ENCODE assay signal across 18 cellular contexts in genomic region chr1:84907095-84907827, GRCh38. TPM values are rescaled to one million over a fixed set of nuclear protein-coding genes. Genes with fewer than 3 reads are reported as not detected.
DNase-seq lines count a peak whose midpoint lies in the region; TF ChIP-seq lines count a peak whose summit lies in the region.
"Had no signal": no experiment of that assay in that cellular context is flagged by ENCODE, and none has a peak within 500 bp of the region (broad histone marks: within the 10 kb centered on the region; RNA-seq: fewer than 3 reads in every experiment).

No MANE protein-coding gene starts in this region.

- TF ChIP-seq POLR2A in adrenal gland (IDR thresholded peaks at IDR 0.05): no peak

- H3K36me3 Mint-ChIP-seq in endodermal cell (ENCODE audit: low read depth) (no peaks in the 10 kb centered on the region), neural progenitor cell (no peaks in the 10 kb centered on the region), CD14-positive monocyte (no peaks in the 10 kb centered on the region)

- in situ Hi-C loops in GM23248 (cut with MboI): no loop called here

- H3K4me1 Mint-ChIP-seq in endodermal cell (peaks cover 6% of the 10 kb centered on the region), neural progenitor cell (no peaks in the 10 kb centered on the region), CD14-positive monocyte (peaks cover 1% of the 10 kb centered on the region)
- H3K4me1 Mint-ChIP-seq: naive B cell had no signal

- H3K9me3 Mint-ChIP-seq in endodermal cell (peaks cover 5% of the 10 kb centered on the region), neural progenitor cell (peaks cover under 1% of the 10 kb centered on the region), CD14-positive monocyte (peaks cover under 1 to 8% (median 5%) of the 10 kb centered on the region in 7 donors)

- H4K20me1 ChIP-seq in GM23248 (ENCODE audit: insufficient read depth) (no peaks in the 10 kb centered on the region), neural progenitor cell (ENCODE audit: low read depth) (no peaks in the 10 kb centered on the region)
- H4K20me1 ChIP-seq: BLaER1 treated with 17β-estradiol and CSF1 and Interleukin-3, amounts not matched to agents 10 nM and 100 nM had no signal

- H3K79me2 ChIP-seq in GM23248 (ENCODE audit: insufficient read depth) (no peaks in the 10 kb centered on the region), neural progenitor cell (ENCODE audit: low read depth) (no peaks in the 10 kb centered on the region)

- no peaks in the 10 kb centered on the region for H3K27me3 Mint-ChIP-seq in endodermal cell (ENCODE audit: insufficient read depth)
- H3K27me3 Mint-ChIP-seq in neural progenitor cell (ENCODE audit: insufficient read depth, low read depth): no peaks in the 10 kb centered on the region
- H3K27me3 Mint-ChIP-seq in CD14-positive monocyte (ENCODE audit: low read depth in 3 of 3): peaks cover 4 to 6% (median 4%) of the 10 kb centered on the region in 3 donors

- H3K4me3 ChIP-seq in GM23248 (no peak overlapping the region), endodermal cell (ENCODE audit: low read length) (no peak overlapping the region), neural progenitor cell (no peak overlapping the region), adrenal gland (no peak overlapping the region)
- H3K4me3 ChIP-seq: BLaER1 treated with 17β-estradiol and CSF1 and Interleukin-3, amounts not matched to agents 10 nM and 100 nM; prostate gland had no signal

- WGBS in GM23248 (ENCODE audit: low coverage in 1 of 2, low lambda C conversion rate in 2 of 2, missing lambda C conversion rate in 2 of 2), 2 experiments: 62 to 66% methylated on average over 6 of the region's 6 CpGs
- WGBS in endodermal cell (ENCODE audit: insufficient coverage in 1 of 2, insufficient read length in 1 of 2), 2 experiments: 58 to 67% methylated on average over 5 to 6 of the region's 6 CpGs
- 73 to 89% (median 75%) methylated on average over 6 of the region's 6 CpGs for WGBS in adrenal gland, 4 donors

- TF ChIP-seq CTCF in endodermal cell (conservative IDR thresholded peaks at IDR 0.05) (no peak), neural progenitor cell (IDR thresholded peaks at IDR 0.05) (no peak), adrenal gland (IDR thresholded peaks at IDR 0.05) (no peak), CD14-positive monocyte (IDR thresholded peaks at IDR 0.05) (no peak)

- H3F3A ChIP-seq in GM23248 (ENCODE audit: insufficient read depth) (no peaks in the 10 kb centered on the region), neural progenitor cell (ENCODE audit: low read depth) (no peaks in the 10 kb centered on the region)

- H3K9me2 ChIP-seq in GM23248 (ENCODE audit: insufficient read depth): no peaks in the 10 kb centered on the region

- H2AFZ ChIP-seq in GM23248 (no peak overlapping the region), neural progenitor cell (replicated peaks) (peak overlapping the region; percentile 74)

- H3K9ac ChIP-seq in GM23248 (no peak overlapping the region), endodermal cell (ENCODE audit: extremely low read depth, low read length, poor library complexity, severe bottlenecking) (no peak overlapping the region), neural progenitor cell (no peak overlapping the region)
- H3K9ac ChIP-seq: BLaER1 treated with 17β-estradiol and CSF1 and Interleukin-3, amounts not matched to agents 10 nM and 100 nM had no signal

- H3K4me3 Mint-ChIP-seq in endodermal cell: no peak overlapping the region
- H3K4me3 Mint-ChIP-seq in neural progenitor cell: no peak overlapping the region
- no peak overlapping the region for H3K4me3 Mint-ChIP-seq in CD14-positive monocyte
- H3K4me3 Mint-ChIP-seq: naive B cell; T-helper 1 cell treated with Interleukin-12 subunit alpha and Interleukin-12 subunit beta and Interleukin-4 antibody, amounts not matched to agents 30 μg/mL and 1 μg/mL, for 36 hours had no signal

- H3K9me3 ChIP-seq in GM23248 (ENCODE audit: low read depth) (no peaks in the 10 kb centered on the region), endodermal cell (ENCODE audit: control insufficient read depth, low read length) (no peaks in the 10 kb centered on the region), neural progenitor cell (ENCODE audit: low read depth) (no peaks in the 10 kb centered on the region), adrenal gland (replicated peaks in 1 of 3) (no peaks in the 10 kb centered on the region)
- H3K9me3 ChIP-seq: prostate gland had no signal

- H3K4me1 ChIP-seq in GM23248 (ENCODE audit: insufficient read depth) (0 out of 2 replicates have a peak, but pooled peaks cover 8% of the 10 kb centered on the region), endodermal cell (ENCODE audit: control insufficient read depth, insufficient read depth, low read length) (no peaks in the 10 kb centered on the region), neural progenitor cell (no peaks in the 10 kb centered on the region), adrenal gland (replicated peaks in 1 of 2) (no peaks in the 10 kb centered on the region)
- H3K4me1 ChIP-seq: prostate gland had no signal

- H3K27ac Mint-ChIP-seq in endodermal cell (peak overlapping the region; percentile 19), neural progenitor cell (no peak overlapping the region), CD14-positive monocyte (peak overlapping the region in 1 of 7 donors; percentile 3)
- H3K27ac Mint-ChIP-seq: activated naive CD4-positive, alpha-beta T cell treated with anti-CD3 and anti-CD28 coated beads, Interleukin-2, amount 50 U/mL, for 72 hours; naive B cell; T-helper 1 cell treated with Interleukin-12 subunit alpha and Interleukin-12 subunit beta and Interleukin-4 antibody, amounts not matched to agents 30 μg/mL and 1 μg/mL, for 36 hours had no signal

- H3K27ac ChIP-seq in GM23248: no peak overlapping the region
- H3K27ac ChIP-seq in endodermal cell (ENCODE audit: low read depth, low read length): no peak overlapping the region
- H3K27ac ChIP-seq in neural progenitor cell: no peak overlapping the region
- no peak overlapping the region for H3K27ac ChIP-seq in adrenal gland
- H3K27ac ChIP-seq: BLaER1 treated with 17β-estradiol and CSF1 and Interleukin-3, amounts not matched to agents 10 nM and 100 nM; prostate gland had no signal

- H3K27me3 ChIP-seq in GM23248 (replicated peaks; ENCODE audit: insufficient read depth) (no peaks in the 10 kb centered on the region), endodermal cell (ENCODE audit: control insufficient read depth, insufficient read depth, low read length, poor library complexity, severe bottlenecking) (no peaks in the 10 kb centered on the region), neural progenitor cell (no peaks in the 10 kb centered on the region), adrenal gland (no peaks in the 10 kb centered on the region)
- H3K27me3 ChIP-seq: BLaER1 treated with 17β-estradiol and CSF1 and Interleukin-3, amounts not matched to agents 10 nM and 100 nM had no signal

- DNase-seq in GM23248 (peak; percentile 43), NCI-H226 (peak; percentile 94), endodermal cell (peak; percentile 59), neural progenitor cell (ENCODE audit: low spot score) (no peak), adrenal gland (no peak), NCI-H1105 (lab: John Stamatoyannopoulos, UW) (no peak), CD14-positive monocyte (ENCODE audit: low spot score) (no peak), ecto neural progenitor cell (ENCODE audit: low spot score) (no peak)
- DNase-seq: cerebellar nuclear complex, erythroblast, left ventricle myocardium superior, naive B cell, NCI-H82, substantia nigra had no signal

- no peaks in the 10 kb centered on the region for H3K36me3 ChIP-seq in GM23248 (ENCODE audit: low read depth)
- no peaks in the 10 kb centered on the region for H3K36me3 ChIP-seq in endodermal cell (ENCODE audit: control insufficient read depth, insufficient read depth, low read length)
- H3K36me3 ChIP-seq in neural progenitor cell: no peaks in the 10 kb centered on the region
- no peaks in the 10 kb centered on the region for H3K36me3 ChIP-seq in adrenal gland (replicated peaks in 1 of 2)
- H3K36me3 ChIP-seq: BLaER1 treated with 17β-estradiol and CSF1 and Interleukin-3, amounts not matched to agents 10 nM and 100 nM; prostate gland had no signal

- H3K4me2 ChIP-seq in GM23248 (ENCODE audit: unreplicated experiment): no peak overlapping the region
- H3K4me2 ChIP-seq in neural progenitor cell: no peak overlapping the region

- intact Hi-C loops in adrenal gland (cut with DNase I) (no loop called here), CD14-positive monocyte (cut with micrococcal nuclease) (no loop called here)

RNA-seq across cellular contexts. Expression of gene LPAR3, which starts 14.3 kb away (rescaled TPM):
- 0.32 and 1.1 TPM in 2 replicates for total RNA-seq in GM23248 (2014; rRNA removed; shearing (Covaris generic))
- polyA plus RNA-seq in GM23248 (2016; fragmentation: Nextera tagmentation; extraction: Ambion mirVana) (not detected in 2 replicates), adrenal gland (under 1 TPM; 0.16 to 0.37 (median 0.27) TPM), CD14-positive monocyte (not detected)
- total RNA-seq in endodermal cell (1 to 10 TPM in 1 of 2 donors, under 1 TPM in 1; 0.89 to 3.7 TPM), neural progenitor cell (ENCODE audit: low replicate concordance) (2.4 and 4.0 TPM in 2 replicates), adrenal gland (1 to 10 TPM in 7 of 8 donors, under 1 TPM in 1; 0.60 to 7.1 (median 3.0) TPM)
- 2.0 TPM for polyA plus RNA-seq in endodermal cell (2013, experiment 1 of 2)
- 1.7 TPM for polyA plus RNA-seq in endodermal cell (2013, experiment 2 of 2)

Comparison
In these comparisons a context has a peak if more than half of its experiments do, and no peak if none do; other contexts are left out.
1. DNase-seq: peak in GM23248 (single experiment), NCI-H226 (single experiment) and endodermal cell (single experiment); none in neural progenitor cell (single experiment), adrenal gland (0 of 7), NCI-H1105 (single experiment), CD14-positive monocyte (single experiment) and ecto neural progenitor cell (single experiment).